Comparison of ENCODE assay signal across 2 cellular contexts in the genomic region with DNA sequence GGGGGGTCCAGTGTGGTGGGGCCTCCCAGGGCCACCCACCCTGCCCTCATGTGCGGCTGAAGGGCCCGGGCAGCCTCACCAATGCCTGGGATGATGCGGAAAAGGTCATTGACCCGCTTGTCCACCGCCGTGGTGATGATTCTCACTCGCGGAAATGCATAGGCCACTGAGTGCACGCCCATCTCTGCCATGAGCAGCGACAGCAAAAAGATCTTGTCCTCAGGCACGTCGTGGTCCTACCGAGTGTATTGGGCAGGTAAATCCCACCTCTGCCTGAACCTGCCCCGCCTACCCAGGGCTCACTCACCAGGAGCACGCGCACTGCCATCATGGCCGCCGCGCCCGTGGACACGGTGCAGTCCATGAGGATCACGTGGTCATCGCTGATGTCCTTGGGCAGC.
TF ChIP-seq lines count a peak whose summit lies in the region.

No MANE protein-coding gene starts in this region.

TF ChIP-seq in GM23338, 12 proteins besides CTCF, POLR2A, EP300 and RAD21:
- TF ChIP-seq POLR2AphosphoS5 (IDR thresholded peaks at IDR 0.05; ENCODE audit: low read depth): peak; percentile 80
- TF ChIP-seq JUNB (IDR thresholded peaks at IDR 0.05; ENCODE audit: unreplicated experiment): no peak

TF ChIP-seq in endothelial cell of umbilical vein, 7 proteins besides CTCF, POLR2A, EP300 and RAD21:
- TF ChIP-seq FOS (IDR thresholded peaks at IDR 0.05; ENCODE audit: borderline replicate concordance, insufficient read depth, low read length): no peak
- TF ChIP-seq JUN (IDR thresholded peaks at IDR 0.05; ENCODE audit: borderline replicate concordance, insufficient read depth, insufficient read length, low read depth): no peak
- no peak for TF ChIP-seq MYC (IDR thresholded peaks at IDR 0.05; ENCODE audit: low read depth, low read length)
- no peak for TF ChIP-seq GATA2 (IDR thresholded peaks at IDR 0.05; ENCODE audit: insufficient read depth, insufficient read length, low read depth, low read length)
- TF ChIP-seq EZH2 (IDR thresholded peaks at IDR 0.05; ENCODE audit: borderline replicate concordance, low read depth, low read length, severe bottlenecking): no peak
